Comparison of ENCODE assay signal across 17 cellular contexts in genomic region chr5:175738595-175739133, GRCh38.
"Had no signal": no experiment of that assay in that cellular context is flagged by ENCODE, and none has a peak within 500 bp of the region (broad histone marks: within the 10 kb centered on the region; RNA-seq: fewer than 3 reads in every experiment).

No MANE protein-coding gene starts in this region.

- H3K4me3 ChIP-seq: hepatocyte, mucosa of descending colon, pancreas, smooth muscle cell, uterus had no signal

- H3K36me3 ChIP-seq: pancreas, uterus had no signal

- H3K9me3 ChIP-seq: mucosa of descending colon, pancreas, uterus had no signal

- H3K4me1 ChIP-seq: pancreas, uterus had no signal

- H3K36me3 Mint-ChIP-seq: naive thymus-derived CD8-positive, alpha-beta T cell had no signal

- DNase-seq: erythroblast; foreskin melanocyte; left colon; mucosa of descending colon; naive thymus-derived CD8-positive, alpha-beta T cell; nucleus accumbens; pancreas; right cardiac atrium; stimulated activated CD4-positive, alpha-beta T cell treated with anti-CD3 and anti-CD28 coated beads, Interleukin-2, amount 100 ng/mL, for 48 hours; stimulated activated naive CD4-positive, alpha-beta T cell treated with Interleukin-2 at 50 U/mL for 16 hours; trophoblast cell; uterus had no signal

- H3K4me1 Mint-ChIP-seq: naive thymus-derived CD8-positive, alpha-beta T cell had no signal

- H3K9me3 Mint-ChIP-seq: dendritic cell treated with granulocyte-macrophage colony-stimulating factor and Interleukin-4, amounts not matched to agents 40 ng/mL and 50 ng/mL, for 4 days; naive thymus-derived CD8-positive, alpha-beta T cell had no signal

- H3K27ac Mint-ChIP-seq: dendritic cell treated with granulocyte-macrophage colony-stimulating factor and Interleukin-4, amounts not matched to agents 40 ng/mL and 50 ng/mL, for 4 days; naive thymus-derived CD8-positive, alpha-beta T cell; progenitor cell of endocrine pancreas had no signal

- FAIRE-seq: endothelial cell of umbilical vein, pancreas had no signal

- H3K79me2 ChIP-seq: hepatocyte had no signal

- H3K4me2 ChIP-seq: hepatocyte, smooth muscle cell had no signal

- H3K27me3 ChIP-seq: pancreas, uterus had no signal

- H2AFZ ChIP-seq: hepatocyte had no signal

- H3K27ac ChIP-seq: hepatocyte, pancreas, uterus had no signal

- H3K4me3 Mint-ChIP-seq: dendritic cell treated with granulocyte-macrophage colony-stimulating factor and Interleukin-4, amounts not matched to agents 40 ng/mL and 50 ng/mL, for 4 days; naive thymus-derived CD8-positive, alpha-beta T cell had no signal
